ENCODE assay signal across 1 cellular context in genomic region chr1:145965119-145965744, GRCh38.
TF ChIP-seq lines count a peak whose summit lies in the region.

No MANE protein-coding gene starts in this region.

TF ChIP-seq in endothelial cell of umbilical vein, 7 proteins besides CTCF, POLR2A, EP300 and RAD21:
- no peak for TF ChIP-seq FOS (IDR thresholded peaks at IDR 0.05; ENCODE audit: borderline replicate concordance, insufficient read depth, low read length)
- no peak for TF ChIP-seq EZH2 (IDR thresholded peaks at IDR 0.05; ENCODE audit: borderline replicate concordance, low read depth, low read length, severe bottlenecking)
- no peak for TF ChIP-seq GATA2 (IDR thresholded peaks at IDR 0.05; ENCODE audit: insufficient read depth, insufficient read length, low read depth, low read length)
- TF ChIP-seq JUN (IDR thresholded peaks at IDR 0.05; ENCODE audit: borderline replicate concordance, insufficient read depth, insufficient read length, low read depth), result no peak
- TF ChIP-seq POLR2AphosphoS5 (IDR thresholded peaks at IDR 0.05; ENCODE audit: insufficient read depth, low read depth, low read length), result no peak
- no peak for TF ChIP-seq MYC (IDR thresholded peaks at IDR 0.05; ENCODE audit: low read depth, low read length)
- TF ChIP-seq MAX (IDR thresholded peaks at IDR 0.05; ENCODE audit: insufficient read depth, insufficient read length), result no peak
TF ChIP-seq in endothelial cell of umbilical vein: peak in this region for 0.
